8 cellular contexts compared by ENCODE assay signal in the genomic region with DNA sequence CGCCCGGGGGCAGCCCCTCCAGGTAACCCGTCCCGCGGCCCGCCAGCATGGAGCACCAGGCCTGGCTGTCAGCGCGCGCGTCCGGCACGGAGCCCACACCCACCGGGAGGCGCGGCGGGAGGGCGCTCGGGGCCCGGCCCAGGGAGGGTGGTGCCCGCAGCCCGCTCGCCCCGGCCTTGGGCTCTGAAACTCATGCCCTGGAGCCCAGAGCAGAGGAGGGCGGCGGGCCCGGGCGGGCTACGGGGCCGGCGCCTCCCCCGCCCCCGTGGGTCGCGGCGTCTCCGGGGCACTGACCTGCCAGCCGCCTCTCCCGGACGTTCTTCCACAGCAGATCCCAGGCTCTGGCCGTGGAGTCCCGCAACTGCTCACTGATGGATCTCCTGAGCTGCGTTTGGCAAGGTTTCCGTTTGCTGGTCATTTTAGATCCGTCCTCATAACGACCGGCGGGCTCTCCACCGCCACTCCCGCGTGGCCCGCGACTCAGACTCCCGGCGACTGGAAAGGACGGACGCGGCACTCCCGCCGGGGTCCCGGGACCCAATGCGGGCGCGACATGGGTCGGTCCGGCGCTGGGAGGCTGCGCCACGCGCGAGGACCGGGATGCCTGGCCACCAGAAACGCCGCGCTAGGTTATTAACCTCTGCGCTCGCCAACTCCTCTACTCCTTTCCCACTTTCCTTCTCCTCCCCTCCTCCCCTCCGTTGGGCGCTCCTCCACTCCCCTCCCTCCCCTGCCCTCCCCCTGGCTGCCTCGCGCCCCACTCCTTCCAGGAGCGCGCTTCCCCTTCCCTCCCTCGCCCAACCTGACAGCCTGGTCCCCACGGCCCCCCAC.
A peak's percentile ranks its signal among the peaks of the same experiment; 100 is the strongest.
DNase-seq lines count a peak whose midpoint lies in the region; ATAC-seq lines count a peak whose summit lies in the region.

No MANE protein-coding gene starts in this region.

- H3K27ac ChIP-seq in caudate nucleus (ENCODE audit: low read depth, low read length) (peak overlapping the region; percentile 78), layer of hippocampus (ENCODE audit: low read depth, low read length) (peak overlapping the region; percentile 82)

- H3K4me3 Mint-ChIP-seq in stimulated activated naive CD8-positive, alpha-beta T cell treated with anti-CD3 and anti-CD28 coated beads, Interleukin-15, amount 100 ng/mL, for 72 hours: peak overlapping the region in 1 of 2 donors; percentile 50

- peak; percentile 29 for DNase-seq in NCI-H82 (lab: John Stamatoyannopoulos, UW)
- no peak for DNase-seq in NCI-H82 treated with DMSO at 0.1 percent for 48 hours (lab: John Stamatoyannopoulos, UW; ENCODE audit: unreplicated experiment)
- peak in 11 of 61 donors; percentile 7 to 45 (median 28) for DNase-seq in caudate nucleus (lab: John Stamatoyannopoulos, UW)
- DNase-seq in stimulated activated naive CD8-positive, alpha-beta T cell treated with anti-CD3 and anti-CD28 coated beads, Interleukin-15, amount 100 ng/mL, for 72 hours: no peak
- DNase-seq in activated CD4-positive, alpha-beta T cell treated with anti-CD3 and anti-CD28 coated beads for 4 hours: no peak

- peak; percentile 58 for ATAC-seq in stimulated activated naive CD8-positive, alpha-beta T cell treated with anti-CD3 and anti-CD28 coated beads, Interleukin-15, amount 100 ng/mL, for 72 hours
- ATAC-seq in HG02798 (IDR thresholded peaks at IDR 0.05; ENCODE audit: poor library complexity, unreplicated experiment): no peak
- ATAC-seq in HG02610 (IDR thresholded peaks at IDR 0.05; ENCODE audit: unreplicated experiment): no peak

- no peaks in the 10 kb centered on the region for H3K9me3 Mint-ChIP-seq in stimulated activated naive CD8-positive, alpha-beta T cell treated with anti-CD3 and anti-CD28 coated beads, Interleukin-15, amount 100 ng/mL, for 72 hours

- peaks cover 9% of the 10 kb centered on the region for H3K4me1 Mint-ChIP-seq in stimulated activated naive CD8-positive, alpha-beta T cell treated with anti-CD3 and anti-CD28 coated beads, Interleukin-15, amount 100 ng/mL, for 72 hours

- H3K27ac Mint-ChIP-seq in stimulated activated naive CD8-positive, alpha-beta T cell treated with anti-CD3 and anti-CD28 coated beads, Interleukin-15, amount 100 ng/mL, for 72 hours: no peak overlapping the region

- peaks cover 64% of the 10 kb centered on the region for H3K27me3 Mint-ChIP-seq in stimulated activated naive CD8-positive, alpha-beta T cell treated with anti-CD3 and anti-CD28 coated beads, Interleukin-15, amount 100 ng/mL, for 72 hours

- no peaks in the 10 kb centered on the region for H3K27me3 ChIP-seq in layer of hippocampus (ENCODE audit: control insufficient read depth, insufficient read depth, low read length)
